Comparison of ENCODE assay signal across 21 cellular contexts in the genomic region with DNA sequence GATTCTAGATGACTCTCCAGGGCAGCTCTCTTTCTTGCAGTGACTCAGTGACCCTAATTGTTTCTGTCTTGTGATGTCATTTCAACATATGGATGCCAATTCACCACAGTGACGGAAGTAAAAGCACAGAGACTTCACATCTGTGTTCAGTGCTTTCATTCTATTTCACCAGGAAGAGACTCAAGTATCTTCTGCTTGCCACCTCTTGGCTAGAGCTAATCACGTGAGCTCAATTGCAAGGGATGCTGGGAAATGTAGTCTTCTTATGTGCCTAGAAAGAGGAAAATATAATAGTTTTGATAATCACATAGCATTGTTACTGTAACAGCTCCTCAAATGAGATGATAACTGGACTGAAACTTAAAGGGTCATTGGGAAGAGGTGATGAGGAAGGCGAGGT.
DNase-seq lines count a peak whose midpoint lies in the region; ATAC-seq, FAIRE-seq and TF ChIP-seq lines count a peak whose summit lies in the region.
"Had no signal": no experiment of that assay in that cellular context is flagged by ENCODE, and none has a peak within 500 bp of the region (broad histone marks: within the 10 kb centered on the region; RNA-seq: fewer than 3 reads in every experiment).

No MANE protein-coding gene starts in this region.

- no peaks in the 10 kb centered on the region for H3K79me2 ChIP-seq in OCI-LY7 (ENCODE audit: insufficient read depth, low read depth, low read length)

- no peak for TF ChIP-seq POLR2A in H54 (IDR thresholded peaks at IDR 0.05; ENCODE audit: low read depth, low read length)

- H3K4me1 ChIP-seq in OCI-LY7 (ENCODE audit: insufficient read depth, low read length, poor library complexity, severe bottlenecking): no peaks in the 10 kb centered on the region

- peak overlapping the region; percentile 83 for H2AFZ ChIP-seq in OCI-LY7 (ENCODE audit: low read length)

- no peaks in the 10 kb centered on the region for H3K36me3 ChIP-seq in OCI-LY7 (ENCODE audit: insufficient read depth, low read length)
- H3K36me3 ChIP-seq: brain microvascular endothelial cell, neutrophil had no signal

- TF ChIP-seq CTCF in GM12865 (IDR thresholded peaks at IDR 0.05; ENCODE audit: insufficient read depth, low read depth, low read length, missing control alignments) (no peak), OCI-LY7 (conservative IDR thresholded peaks at IDR 0.05; ENCODE audit: low read length) (no peak)

- CTCF ChIA-PET in OCI-LY7 (lab: Charles Lee; ENCODE audit: unreplicated experiment): no interaction called here

- H3K27ac ChIP-seq in OCI-LY7 (ENCODE audit: low read depth, low read length, poor library complexity, severe bottlenecking): no peak overlapping the region
- H3K27ac ChIP-seq: brain microvascular endothelial cell, coronary artery, neutrophil had no signal

- no peak overlapping the region for H3K4me2 ChIP-seq in OCI-LY7 (ENCODE audit: low read length)

- BruUV-seq in OCI-LY7 (replicated peaks; lab: Mats Ljungman, UMichigan): no TSS peak

- peak; percentile 43 for FAIRE-seq in H54 (lab: Jason Lieb, UNC)

- H3K9me3 ChIP-seq in OCI-LY7 (ENCODE audit: low read length): no peaks in the 10 kb centered on the region
- H3K9me3 ChIP-seq: neutrophil had no signal

- intact Hi-C loops in OCI-LY7 (cut with micrococcal nuclease; ENCODE audit: unreplicated experiment): no loop called here

- no peak overlapping the region for H3K4me3 ChIP-seq in GM12865 (ENCODE audit: low read depth, low read length)
- no peak overlapping the region for H3K4me3 ChIP-seq in OCI-LY7 (ENCODE audit: low read depth, low read length, poor library complexity, severe bottlenecking)
- H3K4me3 ChIP-seq: coronary artery had no signal

- H4K20me1 ChIP-seq in OCI-LY7 (ENCODE audit: insufficient read depth, low read length): no peaks in the 10 kb centered on the region

- POLR2A ChIA-PET in OCI-LY7 (lab: Charles Lee): interaction anchor here (0.6 to 0.7 kb wide), 2 partner anchors 607 to 1870 kb away, joined by 3 read pairs; no protein-coding TSS in a partner anchor

- DNase-seq in GM12865 (ENCODE audit: low read depth) (peak; percentile 44), H54 (ENCODE audit: insufficient read length, low spot score) (no peak), OCI-LY7 (ENCODE audit: low spot score) (peak; percentile 60), fibroblast of peridontal ligament (ENCODE audit: extremely low read depth) (peak; percentile 18), NCI-H2171 (lab: John Stamatoyannopoulos, UW) (no peak), NCI-H774 (lab: John Stamatoyannopoulos, UW) (no peak), NCI-H69 (lab: John Stamatoyannopoulos, UW) (no peak)
- DNase-seq: activated CD4-positive, alpha-beta T cell treated with anti-CD3 and anti-CD28 coated beads, Interleukin-2, amount 10 ng/mL, durations not matched to agents 24 days and 14 days; brain microvascular endothelial cell; CD8-positive, alpha-beta memory T cell; DMS79; MM.1S; NCI-H187; NCI-H2227 treated with DMSO at 0.1 percent for 48 hours; small intestine; T-cell had no signal

- no peaks in the 10 kb centered on the region for H3K9me2 ChIP-seq in OCI-LY7 (ENCODE audit: insufficient read depth, low read length)

- no peak for ATAC-seq in GM21381 (IDR thresholded peaks at IDR 0.05; ENCODE audit: unreplicated experiment)
- ATAC-seq: activated T-helper 17 cell treated with anti-CD3 and anti-CD28 coated beads, Interleukin-2, amount 50 U/mL, for 72 hours; Right ventricle myocardium inferior; T-cell had no signal

Comparison
In these comparisons a context has a peak if more than half of its experiments do, and no peak if none do; other contexts are left out.
1. DNase-seq: peak in GM12865 (single experiment), OCI-LY7 (single experiment) and fibroblast of peridontal ligament (single experiment); none in H54 (single experiment), NCI-H2171 (single experiment), NCI-H774 (single experiment) and NCI-H69 (single experiment).